Comparison of ENCODE assay signal across 30 cellular contexts in genomic region chr20:33290852-33291251, GRCh38. TPM values are rescaled to one million over a fixed set of nuclear protein-coding genes. Genes with fewer than 3 reads are reported as not detected.
"Had no signal": no experiment of that assay in that cellular context is flagged by ENCODE, and none has a peak within 500 bp of the region (broad histone marks: within the 10 kb centered on the region; RNA-seq: fewer than 3 reads in every experiment).

No MANE protein-coding gene starts in this region.

- H3K27ac ChIP-seq: adrenal gland, body of pancreas, brain microvascular endothelial cell, breast epithelium, VCaP had no signal

- H3K36me3 ChIP-seq: adrenal gland, brain microvascular endothelial cell, breast epithelium had no signal

- ATAC-seq: activated T-cell treated with anti-CD3 and anti-CD28 coated beads, Interleukin-2, amount 50 U/mL, for 4 hours; activated T-helper 17 cell treated with anti-CD3 and anti-CD28 coated beads, Interleukin-2, amount 50 U/mL, for 72 hours had no signal

- H3K9me3 ChIP-seq: adrenal gland, body of pancreas had no signal

- H3K4me3 ChIP-seq: adrenal gland, body of pancreas, breast epithelium had no signal

- DNase-seq: activated B cell treated with CpG ODN at 0.5 μM for 24 hours; activated CD4-positive, alpha-beta memory T cell treated with anti-CD3 and anti-CD28 coated beads for 36 hours; activated CD4-positive, alpha-beta T cell treated with anti-CD3 and anti-CD28 coated beads for 4 hours; activated CD4-positive, alpha-beta T cell treated with anti-CD3 and anti-CD28 coated beads, Interleukin-2, amount 10 ng/mL, durations not matched to agents 24 days and 14 days; activated CD4-positive, alpha-beta T cell treated with anti-CD3 and anti-CD28 coated beads, Interleukin-2, amount 50 U/mL, for 1 hour; activated CD4-positive, alpha-beta T cell treated with anti-CD3 and anti-CD28 coated beads, Interleukin-2, amount 50 U/mL, for 4 hours; activated CD4-positive, CD25-positive, alpha-beta regulatory T cell treated with anti-CD3 and anti-CD28 coated beads, Interleukin-2, amount 50 U/mL, for 72 hours; activated CD8-positive, alpha-beta memory T cell treated with anti-CD3 and anti-CD28 coated beads, Interleukin-2, amount 50 U/mL, for 4 hours; activated CD8-positive, alpha-beta T cell treated with anti-CD3 and anti-CD28 coated beads for 36 hours; activated effector memory CD4-positive, alpha-beta T cell treated with anti-CD3 and anti-CD28 coated beads, Interleukin-2, amount 50 U/mL, for 16 hours; activated gamma-delta T cell treated with Interleukin-2 at 50 U/mL for 16 hours; activated naive CD4-positive, alpha-beta T cell; activated naive CD4-positive, alpha-beta T cell treated with anti-CD3 and anti-CD28 coated beads for 36 hours; activated naive CD4-positive, alpha-beta T cell treated with anti-CD3 and anti-CD28 coated beads, Interleukin-2, amount 50 U/mL, for 16 hours; activated naive CD8-positive, alpha-beta T cell treated with anti-CD3 and anti-CD28 coated beads for 36 hours; activated T-cell treated with anti-CD3 and anti-CD28 coated beads for 4 hours; activated T-cell treated with anti-CD3 and anti-CD28 coated beads, Interleukin-2, amount 50 U/mL, for 1 hour; activated T-cell treated with anti-CD3 and anti-CD28 coated beads, Interleukin-2, amount 50 U/mL, for 4 hours; activated T-cell treated with anti-CD3 and anti-CD28 coated beads, Interleukin-2, amount 50 U/mL, for 72 hours; adrenal gland; amniotic stem cell; body of pancreas; brain microvascular endothelial cell; central memory CD4-positive, alpha-beta T cell; T-helper 1 cell; T-helper 2 cell; T-helper 9 cell had no signal

- H3K27me3 ChIP-seq: adrenal gland, body of pancreas had no signal

- H3K4me1 ChIP-seq: adrenal gland, body of pancreas, breast epithelium had no signal

RNA-seq across cellular contexts. Expression of gene BPIFA1, which starts 55.1 kb away (rescaled TPM):
- polyA plus RNA-seq: adrenal gland had no signal
